Comparison of ENCODE assay signal across 8 cellular contexts in genomic region chr16:23595951-23596720, GRCh38. TPM values are rescaled to one million over a fixed set of nuclear protein-coding genes. Genes with fewer than 3 reads are reported as not detected.
DNase-seq lines count a peak whose midpoint lies in the region; ATAC-seq, FAIRE-seq and TF ChIP-seq lines count a peak whose summit lies in the region.

TSS of gene NDUFAB1 (minus strand) at chr16:23596316. CDS start at chr16:23596290, 26 bp downstream.

- H3K4me2 ChIP-seq in HepG2 (ENCODE audit: low read depth, low read length), result peak within 1 kb of the TSS; percentile 93

- DNase-seq in GM19240 (ENCODE audit: insufficient read length, low spot score) (peak; percentile 92), NCI-H524 (lab: John Stamatoyannopoulos, UW) (peak; percentile 74 to 89), HepG2 (ENCODE audit: low spot score) (peak; percentile 91)
- DNase-seq in activated CD4-positive, alpha-beta T cell treated with anti-CD3 and anti-CD28 coated beads, Interleukin-2, amount 50 U/mL, for 1 hour, result peak; percentile 89
- DNase-seq in stimulated activated CD4-positive, alpha-beta T cell treated with anti-CD3 and anti-CD28 coated beads, Interleukin-2, amount 100 ng/mL, for 48 hours, result peak; percentile 94 to 96

- ATAC-seq in HG03457 (IDR thresholded peaks at IDR 0.05; ENCODE audit: unreplicated experiment) (peak; percentile 78), HepG2 (peak; percentile 96)

- intact Hi-C loops in dendritic cell treated with granulocyte-macrophage colony-stimulating factor and Interleukin-4, amounts not matched to agents 40 ng/mL and 50 ng/mL, for 4 days (cut with micrococcal nuclease), result loop anchor here (1.0 to 10.0 kb wide), 3 partner anchors 39 to 81 kb away; partner anchors contain the start of genes DCTN5, EARS2, GGA2 and PALB2
- intact Hi-C loops in HepG2 (cut with micrococcal nuclease; ENCODE audit: unreplicated experiment), result loop anchor here (1.0 to 2.0 kb wide), 2 partner anchors 39 to 45 kb away; partner anchors contain the start of genes DCTN5, EARS2, PALB2 and UBFD1

- 2% methylated on average over 56 of the region's 67 CpGs for WGBS in HepG2 (ENCODE audit: low lambda C conversion rate)

- POLR2A ChIA-PET in HepG2 (lab: Yijun Ruan, JAX), result interaction anchor here (1.0 to 2.2 kb wide), 7 partner anchors 15 to 57 kb away, joined by 3 to 28 read pairs (median 5); partner anchors contain the start of genes DCTN5, EARS2, PALB2 and UBFD1

- in situ Hi-C loops in HepG2 (cut with HindIII; ENCODE audit: extremely low pct_ligation_motif_present, low pct_unique_long_range_greater_than_20kb), result no loop called here

- H3K79me2 ChIP-seq in HepG2 (ENCODE audit: insufficient read depth, low read length), result peaks cover 48% of the 10 kb centered on the region

- H3K4me3 Mint-ChIP-seq in dendritic cell treated with granulocyte-macrophage colony-stimulating factor and Interleukin-4, amounts not matched to agents 40 ng/mL and 50 ng/mL, for 4 days, result peak within 1 kb of the TSS; percentile 81

- TF ChIP-seq CTCF in C4-2B (conservative IDR thresholded peaks at IDR 0.05) (peak; percentile 100), HepG2 (CRISPR knock-in tag; IDR thresholded peaks at IDR 0.05) (peak; percentile 96)

- peak within 1 kb of the TSS; percentile 80 for H3K27ac Mint-ChIP-seq in dendritic cell treated with granulocyte-macrophage colony-stimulating factor and Interleukin-4, amounts not matched to agents 40 ng/mL and 50 ng/mL, for 4 days

- peak within 1 kb of the TSS; percentile 97 for H3K9ac ChIP-seq in HepG2 (ENCODE audit: insufficient read depth, low read depth, low read length)

- H3K4me1 ChIP-seq in HepG2 (ENCODE audit: insufficient read depth, low read length), result peaks cover 31% of the 10 kb centered on the region

- peak within 1 kb of the TSS; percentile 72 to 98 (median 97) for H3K4me3 ChIP-seq in HepG2 (replicated peaks in 1 of 3; ENCODE audit: insufficient read depth in 1 of 3, low read depth in 2 of 3, low read length in 3 of 3)

- peaks cover 18 to 30% of the 10 kb centered on the region in 2 experiments for H3K36me3 ChIP-seq in HepG2 (replicated peaks in 1 of 2; ENCODE audit: control insufficient read depth in 1 of 2, insufficient read depth in 2 of 2, low read length in 2 of 2)

- H4K20me1 ChIP-seq in HepG2 (ENCODE audit: insufficient read depth, low read length), result peaks cover 25% of the 10 kb centered on the region

- FAIRE-seq in HepG2 (lab: Jason Lieb, UNC), result peak; percentile 55

- no peaks in the 10 kb centered on the region for H3K27me3 Mint-ChIP-seq in dendritic cell treated with granulocyte-macrophage colony-stimulating factor and Interleukin-4, amounts not matched to agents 40 ng/mL and 50 ng/mL, for 4 days

- BruUV-seq in HepG2 (replicated peaks; lab: Mats Ljungman, UMichigan), result no TSS peak

- TF ChIP-seq EP300 in HepG2 (IDR thresholded peaks at IDR 0.05; ENCODE audit: low read depth in 2 of 2, low read length in 2 of 2), result peak in 1 of 2 experiments; percentile 58; a peak in 1 of 4 replicates
- peak; percentile 69; the same call in 1 of the 2 replicates for TF ChIP-seq EP300 in HepG2 (CRISPR knock-in tag; IDR thresholded peaks at IDR 0.05; ENCODE audit: borderline replicate concordance)

- H3K27ac ChIP-seq in C4-2B (peak within 1 kb of the TSS; percentile 95), HepG2 (ENCODE audit: extremely low read length, insufficient read depth, low read length) (peak within 1 kb of the TSS; percentile 80)

- H3K36me3 Mint-ChIP-seq in dendritic cell treated with granulocyte-macrophage colony-stimulating factor and Interleukin-4, amounts not matched to agents 40 ng/mL and 50 ng/mL, for 4 days (ENCODE audit: low read depth), result peaks cover 41% of the 10 kb centered on the region

- no peaks in the 10 kb centered on the region for H3K9me3 ChIP-seq in HepG2 (ENCODE audit: low read length)

- peaks cover 31% of the 10 kb centered on the region for H3K4me1 Mint-ChIP-seq in dendritic cell treated with granulocyte-macrophage colony-stimulating factor and Interleukin-4, amounts not matched to agents 40 ng/mL and 50 ng/mL, for 4 days (ENCODE audit: low read depth)

- H2AFZ ChIP-seq in HepG2 (ENCODE audit: low read length), result peak within 1 kb of the TSS; percentile 85

- no peaks in the 10 kb centered on the region for H3K9me3 Mint-ChIP-seq in dendritic cell treated with granulocyte-macrophage colony-stimulating factor and Interleukin-4, amounts not matched to agents 40 ng/mL and 50 ng/mL, for 4 days

- CTCF ChIA-PET in HepG2 (lab: Yijun Ruan, JAX; ENCODE audit: low intra/inter-chr PET ratio, low total read pairs), result interaction anchor here (2.2 to 2.5 kb wide), 2 partner anchors 39 to 161 kb away, joined by 10 to 12 read pairs; partner anchors contain the start of genes EARS2 and UBFD1

- TF ChIP-seq POLR2A in HepG2 (IDR thresholded peaks at IDR 0.05; ENCODE audit: insufficient read depth in 1 of 2, low read depth in 2 of 2, low read length in 2 of 2), result peak; percentile 93 to 97

- peak; percentile 87 for TF ChIP-seq RAD21 in HepG2 (CRISPR knock-in tag; IDR thresholded peaks at IDR 0.05)

- peaks cover 0 to 5% of the 10 kb centered on the region in 2 experiments; a peak in 1 of 5 replicates for H3K27me3 ChIP-seq in HepG2 (ENCODE audit: control insufficient read depth in 1 of 2, insufficient read depth in 2 of 2, low read length in 2 of 2)

TF ChIP-seq in HepG2, 621 proteins besides CTCF, POLR2A, EP300 and RAD21 (continues in another document):
- TF ChIP-seq SMARCC2 (IDR thresholded peaks at IDR 0.05) (no peak), NONO (IDR thresholded peaks at IDR 0.05) (no peak), NONO (CRISPR knock-in tag; conservative IDR thresholded peaks at IDR 0.05) (peak; percentile 99), TCF7 (IDR thresholded peaks at IDR 0.05; ENCODE audit: low read depth) (no peak)

RNA-seq across cellular contexts. Expression of gene NDUFAB1, which starts in this region (rescaled TPM):
- total RNA-seq in HepG2 (2016; rRNA removed; fragmentation: Illumina TruSeq; extraction: Trizol), result 601 and 760 TPM in 2 replicates
- 295 and 299 TPM in 2 replicates for total RNA-seq in HepG2 (2016; cell fraction: cytosol; rRNA removed; fragmentation: Illumina TruSeq; extraction: Trizol; ENCODE audit: low read depth)
- total RNA-seq in HepG2 (2016; cell fraction: insoluble cytoplasmic fraction; rRNA removed; fragmentation: Illumina TruSeq; extraction: Trizol), result 602 and 798 TPM in 2 replicates
- total RNA-seq in HepG2 (2016; cell fraction: membrane; rRNA removed; fragmentation: Illumina TruSeq; extraction: Trizol), result 285 and 300 TPM in 2 replicates
- 185 and 192 TPM in 2 replicates for total RNA-seq in HepG2 (2016; cell fraction: nucleus; rRNA removed; fragmentation: Illumina TruSeq; extraction: Trizol)
- polyA plus RNA-seq in HepG2 (2011; rRNA removed), result 192 and 221 TPM in 2 replicates
- polyA plus RNA-seq in HepG2 (2011; cell fraction: cytosol; rRNA removed), result 288 and 387 TPM in 2 replicates
- 84.1 and 87.7 TPM in 2 replicates for polyA plus RNA-seq in HepG2 (2011; cell fraction: nucleus; rRNA removed)
- polyA plus RNA-seq in HepG2 (2012), result 224 and 262 TPM in 2 replicates
- polyA plus RNA-seq in HepG2 (2016; cell fraction: cytosol; fragmentation: Illumina TruSeq; extraction: Trizol; ENCODE audit: low read depth), result 233 and 257 TPM in 2 replicates
- polyA plus RNA-seq in HepG2 (2016; cell fraction: insoluble cytoplasmic fraction; fragmentation: Illumina TruSeq; extraction: Trizol; ENCODE audit: low read depth), result 608 and 670 TPM in 2 replicates
- 191 and 215 TPM in 2 replicates for polyA plus RNA-seq in HepG2 (2016; cell fraction: membrane; fragmentation: Illumina TruSeq; extraction: Trizol; ENCODE audit: low read depth)
- polyA plus RNA-seq in HepG2 (2016; cell fraction: nucleus; fragmentation: Illumina TruSeq; extraction: Trizol; ENCODE audit: insufficient read depth, low read depth), result 276 and 279 TPM in 2 replicates
- 41.0 and 74.5 TPM in 2 replicates for polyA minus RNA-seq in HepG2 (2011; rRNA and poly(A)+ RNA removed; ENCODE audit: low replicate concordance)
- polyA minus RNA-seq in HepG2 (2011; cell fraction: cytosol; rRNA and poly(A)+ RNA removed), result 75.4 and 99.6 TPM in 2 replicates
- polyA minus RNA-seq in HepG2 (2011; cell fraction: nucleus; rRNA and poly(A)+ RNA removed), result 33.9 and 41.0 TPM in 2 replicates

Comparison
In these comparisons a context has a peak if more than half of its experiments do, and no peak if none do; other contexts are left out.
1. Peak in every context shown above with its lines: DNase-seq, ATAC-seq, H3K4me3 ChIP-seq and H3K27ac ChIP-seq.